ENCODE assay signal across 1 cellular context in genomic region chr2:117979911-117980341, GRCh38.
TF ChIP-seq lines count a peak whose summit lies in the region.

No MANE protein-coding gene starts in this region.

TF ChIP-seq in endothelial cell of umbilical vein, 7 proteins besides CTCF, POLR2A, EP300 and RAD21:
- TF ChIP-seq POLR2AphosphoS5 (IDR thresholded peaks at IDR 0.05; ENCODE audit: insufficient read depth, low read depth, low read length) (no peak), FOS (IDR thresholded peaks at IDR 0.05; ENCODE audit: borderline replicate concordance, insufficient read depth, low read length) (no peak), EZH2 (IDR thresholded peaks at IDR 0.05; ENCODE audit: borderline replicate concordance, low read depth, low read length, severe bottlenecking) (no peak), MAX (IDR thresholded peaks at IDR 0.05; ENCODE audit: insufficient read depth, insufficient read length) (no peak), JUN (IDR thresholded peaks at IDR 0.05; ENCODE audit: borderline replicate concordance, insufficient read depth, insufficient read length, low read depth) (no peak), GATA2 (IDR thresholded peaks at IDR 0.05; ENCODE audit: insufficient read depth, insufficient read length, low read depth, low read length) (no peak), MYC (IDR thresholded peaks at IDR 0.05; ENCODE audit: low read depth, low read length) (no peak)
TF ChIP-seq in endothelial cell of umbilical vein: peak in this region for 0.
